18 cellular contexts compared by ENCODE assay signal in the genomic region with DNA sequence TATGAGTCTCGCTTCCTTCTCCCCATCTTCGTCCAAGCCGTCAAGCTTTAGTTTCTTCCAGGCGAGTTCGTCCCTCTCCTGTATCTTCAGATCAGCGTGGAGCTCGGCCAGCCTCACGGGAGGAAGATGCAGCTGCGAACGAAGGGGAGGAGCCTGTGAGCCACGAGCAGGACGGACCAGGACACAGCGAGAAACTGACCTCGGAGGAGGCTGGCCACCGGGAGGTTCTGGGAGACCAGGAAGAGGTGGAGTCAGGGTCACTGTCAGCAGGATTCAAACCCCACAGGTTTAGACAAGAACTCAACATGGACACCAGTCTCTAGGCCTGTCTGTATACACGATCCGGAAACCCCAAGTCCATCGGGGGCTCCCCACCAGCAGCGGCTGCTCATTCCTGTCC. TPM values are rescaled to one million over a fixed set of nuclear protein-coding genes. Genes with fewer than 3 reads are reported as not detected.
DNase-seq lines count a peak whose midpoint lies in the region; ATAC-seq and TF ChIP-seq lines count a peak whose summit lies in the region.
"Had no signal": no experiment of that assay in that cellular context is flagged by ENCODE, and none has a peak within 500 bp of the region (broad histone marks: within the 10 kb centered on the region; RNA-seq: fewer than 3 reads in every experiment).

No MANE protein-coding gene starts in this region.

- no peaks in the 10 kb centered on the region for H3K27me3 Mint-ChIP-seq in naive B cell
- H3K27me3 Mint-ChIP-seq: CD8-positive, alpha-beta memory T cell had no signal

- no peak for TF ChIP-seq CTCF in choroid plexus epithelial cell (conservative IDR thresholded peaks at IDR 0.05; ENCODE audit: low read depth, low read length)
- no peak for TF ChIP-seq CTCF in body of pancreas (IDR thresholded peaks at IDR 0.05)

- no peaks in the 10 kb centered on the region for H3K27me3 ChIP-seq in aorta (ENCODE audit: control insufficient read depth in 1 of 2, insufficient read depth in 2 of 2, low read length in 1 of 2)
- no peaks in the 10 kb centered on the region for H3K27me3 ChIP-seq in body of pancreas
- H3K27me3 ChIP-seq: BE2C, Peyer's patch had no signal

- no peaks in the 10 kb centered on the region for H3K36me3 Mint-ChIP-seq in naive B cell

- H3K27ac ChIP-seq in aorta (ENCODE audit: low read depth in 1 of 2, low read length in 2 of 2) (no peak overlapping the region), body of pancreas (no peak overlapping the region)
- H3K27ac ChIP-seq: Peyer's patch had no signal

- TF ChIP-seq POLR2A in body of pancreas (IDR thresholded peaks at IDR 0.05) = no peak

- H3K9me3 Mint-ChIP-seq in naive B cell = no peaks in the 10 kb centered on the region
- H3K9me3 Mint-ChIP-seq: CD8-positive, alpha-beta memory T cell had no signal

- H3K27ac Mint-ChIP-seq in naive B cell = peak overlapping the region in 4 of 6 donors; percentile 47 to 81 (median 53)

- H3K9me3 ChIP-seq in aorta (ENCODE audit: control insufficient read depth, low read length) (no peaks in the 10 kb centered on the region), body of pancreas (no peaks in the 10 kb centered on the region)
- H3K9me3 ChIP-seq: BE2C, Peyer's patch had no signal

- peak overlapping the region in 1 of 8 donors; percentile 15 for H3K4me3 Mint-ChIP-seq in naive B cell

- peak; percentile 13 for DNase-seq in left cardiac atrium
- no peak for DNase-seq in cardiac septum (ENCODE audit: low spot score)
- peak; percentile 5 for DNase-seq in choroid plexus epithelial cell (ENCODE audit: low read depth)
- no peak for DNase-seq in naive B cell
- DNase-seq in aorta = peak; percentile 21 to 54
- DNase-seq in body of pancreas = no peak
- no peak for DNase-seq in amniotic stem cell (lab: John Stamatoyannopoulos, UW)
- DNase-seq: BE2C, DMS53, GOT3, KBM-7, NCI-H1105, NCI-H2081, NCI-H2171 treated with DMSO at 0.1 percent for 48 hours, Peyer's patch had no signal

- no peaks in the 10 kb centered on the region for H3K4me1 ChIP-seq in aorta (ENCODE audit: control insufficient read depth in 1 of 2, insufficient read depth in 2 of 2, low read length in 2 of 2)
- peaks cover 6% of the 10 kb centered on the region for H3K4me1 ChIP-seq in body of pancreas

- ATAC-seq in left cardiac atrium (no peak), naive B cell (ENCODE audit: low read depth in 2 of 2) (no peak), aorta (ENCODE audit: low FRiP score) (no peak), body of pancreas (no peak), GM21529 (IDR thresholded peaks at IDR 0.05; ENCODE audit: unreplicated experiment) (no peak)
- ATAC-seq: HCT116 had no signal

- no peak overlapping the region for H3K4me3 ChIP-seq in choroid plexus epithelial cell (ENCODE audit: low read depth, low read length)
- H3K4me3 ChIP-seq in aorta (ENCODE audit: low read length in 2 of 2) = no peak overlapping the region
- no peak overlapping the region for H3K4me3 ChIP-seq in body of pancreas
- H3K4me3 ChIP-seq: Peyer's patch had no signal

- 81 to 82% methylated on average over 19 of the region's 19 CpGs for WGBS in aorta, 2 donors
- WGBS in body of pancreas, 2 donors = 69 to 77% methylated on average over 19 of the region's 19 CpGs

- peaks cover 13 to 33% (median 18%) of the 10 kb centered on the region in 3 donors for H3K4me1 Mint-ChIP-seq in naive B cell

- intact Hi-C loops in left cardiac atrium (cut with DNase I) (loop anchor here in 1 of 2 donors (5.0 kb wide), 1 partner anchor 48 kb away; no protein-coding TSS in a partner anchor), cardiac septum (cut with DNase I) (no loop called here), aorta (cut with DNase I) (no loop called here), body of pancreas (cut with DNase I) (no loop called here)

- H3K36me3 ChIP-seq in aorta (ENCODE audit: control insufficient read depth in 1 of 2, insufficient read depth in 2 of 2, low read length in 1 of 2) = peaks cover 0 to 11% of the 10 kb centered on the region in 2 donors
- peaks cover 9 to 27% of the 10 kb centered on the region in 2 donors for H3K36me3 ChIP-seq in body of pancreas (replicated peaks in 1 of 2; ENCODE audit: insufficient read depth in 1 of 2, low read depth in 2 of 2)

RNA-seq across cellular contexts. Expression of gene LRPAP1, which starts 7.3 kb away (rescaled TPM):
- total RNA-seq in left cardiac atrium (100 to 1,000 TPM; 226 to 312 TPM), cardiac septum (275 TPM), aorta (100 to 1,000 TPM; 128 to 136 TPM), body of pancreas (10 to 100 TPM; 82.5 to 93.9 TPM)
- polyA plus RNA-seq in naive B cell (ENCODE audit: low read depth in 6 of 6) (100 to 1,000 TPM in 2 of 6 donors, 10 to 100 TPM in 4; 93.5 to 120 (median 96.2) TPM), aorta (100 to 1,000 TPM in 1 of 2 donors, 10 to 100 TPM in 1; 95.4 to 196 TPM)

Comparison
In these comparisons a context has a peak if more than half of its experiments do, and no peak if none do; other contexts are left out.
1. DNase-seq: peak in left cardiac atrium (single experiment), choroid plexus epithelial cell (single experiment) and aorta (2 of 2); none in cardiac septum (single experiment), naive B cell (single experiment), body of pancreas (0 of 4) and amniotic stem cell (single experiment).